16 cellular contexts compared by ENCODE assay signal in the genomic region with DNA sequence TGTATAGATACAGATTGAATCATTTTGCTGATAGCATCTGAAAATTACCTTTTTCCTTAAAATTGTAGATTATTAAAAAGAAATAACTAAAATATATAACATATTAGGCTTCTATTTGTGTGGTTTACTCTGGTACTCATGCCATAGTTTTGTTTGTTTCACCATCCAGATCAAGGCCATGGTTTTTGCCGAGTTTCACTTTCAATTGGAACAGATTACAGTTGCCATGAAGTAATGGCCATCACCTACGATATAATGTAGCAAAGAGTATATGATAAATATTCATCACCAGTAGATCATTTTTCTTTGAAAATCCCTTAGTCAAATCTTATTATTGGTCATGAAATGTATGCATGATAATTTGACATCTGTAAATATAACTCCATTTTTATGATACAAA. TPM values are rescaled to one million over a fixed set of nuclear protein-coding genes. Genes with fewer than 3 reads are reported as not detected.
DNase-seq lines count a peak whose midpoint lies in the region; ATAC-seq and TF ChIP-seq lines count a peak whose summit lies in the region.
"Had no signal": no experiment of that assay in that cellular context is flagged by ENCODE, and none has a peak within 500 bp of the region (broad histone marks: within the 10 kb centered on the region; RNA-seq: fewer than 3 reads in every experiment).

No MANE protein-coding gene starts in this region.

- POLR2A ChIA-PET in HCT116 (lab: Charles Lee): no interaction called here
- POLR2A ChIA-PET in activated CD8-positive, alpha-beta T cell treated with anti-CD3 and anti-CD28 coated beads, Interleukin-2, amount 10 ng/mL, durations not matched to agents 7 days and 5 days (lab: Charles Lee): no interaction called here
- POLR2A ChIA-PET in naive thymus-derived CD4-positive, alpha-beta T cell (lab: Charles Lee): interaction anchor here (0.7 to 6.3 kb wide), 5 partner anchors 84 to 704 kb away, joined by 3 to 56 read pairs (median 22); a partner anchor contains a TSS

- intact Hi-C loops in HCT116 (cut with micrococcal nuclease): no loop called here
- intact Hi-C loops in naive thymus-derived CD4-positive, alpha-beta T cell (cut with micrococcal nuclease): loop anchor here in 1 of 2 donors (5.0 kb wide), 1 partner anchor 42 kb away; no protein-coding TSS in a partner anchor

- BruUV-seq in HCT116 (replicated peaks; lab: Mats Ljungman, UMichigan): no TSS peak

- RAD21 ChIA-PET in HCT116 (lab: Charles Lee; ENCODE audit: low non-redundant PET in 1 of 2, low total read pairs in 2 of 2, uncharacterized antibody in 2 of 2, unreplicated experiment in 2 of 2): no interaction called here

- H3K4me1 ChIP-seq in HCT116 (ENCODE audit: control insufficient read depth in 1 of 2, insufficient read depth in 2 of 2, low read length in 2 of 2): no peaks in the 10 kb centered on the region
- H3K4me1 ChIP-seq in naive thymus-derived CD4-positive, alpha-beta T cell (ENCODE audit: control insufficient read depth in 2 of 2, insufficient read depth in 2 of 2, low read length in 2 of 2): peaks cover 9 to 13% of the 10 kb centered on the region in 2 donors

- no peaks in the 10 kb centered on the region for H4K20me1 ChIP-seq in HCT116 (ENCODE audit: insufficient read depth)

- H3K27me3 ChIP-seq in HCT116 (ENCODE audit: insufficient read depth, low read length): no peaks in the 10 kb centered on the region
- H3K27me3 ChIP-seq in naive thymus-derived CD4-positive, alpha-beta T cell (ENCODE audit: control insufficient read depth in 2 of 2, insufficient read depth in 2 of 2, low read length in 2 of 2): no peaks in the 10 kb centered on the region
- H3K27me3 ChIP-seq: upper lobe of left lung had no signal

- peaks cover 16% of the 10 kb centered on the region for H3K9me3 Mint-ChIP-seq in activated CD8-positive, alpha-beta T cell treated with anti-CD3 and anti-CD28 coated beads, Interleukin-2, amount 10 ng/mL, durations not matched to agents 7 days and 5 days (ENCODE audit: insufficient read depth)
- peaks cover 5 to 33% (median 20%) of the 10 kb centered on the region in 11 donors for H3K9me3 Mint-ChIP-seq in naive thymus-derived CD4-positive, alpha-beta T cell

- no peaks in the 10 kb centered on the region for H3K9me2 ChIP-seq in HCT116 (ENCODE audit: insufficient read depth)

- H3K79me2 ChIP-seq in HCT116 (ENCODE audit: insufficient read depth, low read length): no peaks in the 10 kb centered on the region

- peaks cover 19% of the 10 kb centered on the region for H3K36me3 Mint-ChIP-seq in activated CD8-positive, alpha-beta T cell treated with anti-CD3 and anti-CD28 coated beads, Interleukin-2, amount 10 ng/mL, durations not matched to agents 7 days and 5 days (ENCODE audit: low read depth)
- peaks cover 8 to 27% (median 18%) of the 10 kb centered on the region in 5 donors for H3K36me3 Mint-ChIP-seq in naive thymus-derived CD4-positive, alpha-beta T cell

- H3K4me3 Mint-ChIP-seq in activated CD8-positive, alpha-beta T cell treated with anti-CD3 and anti-CD28 coated beads, Interleukin-2, amount 10 ng/mL, durations not matched to agents 7 days and 5 days: no peak overlapping the region
- H3K4me3 Mint-ChIP-seq in naive thymus-derived CD4-positive, alpha-beta T cell: peak overlapping the region in 8 of 10 donors; percentile 43 to 87 (median 76)

- peaks cover 20% of the 10 kb centered on the region for H3K4me1 Mint-ChIP-seq in activated CD8-positive, alpha-beta T cell treated with anti-CD3 and anti-CD28 coated beads, Interleukin-2, amount 10 ng/mL, durations not matched to agents 7 days and 5 days (ENCODE audit: low read depth)
- peaks cover 10 to 36% (median 29%) of the 10 kb centered on the region in 7 donors for H3K4me1 Mint-ChIP-seq in naive thymus-derived CD4-positive, alpha-beta T cell

- no peak for DNase-seq in HCT116 (ENCODE audit: low read depth, low spot score)
- no peak for DNase-seq in activated CD8-positive, alpha-beta T cell treated with anti-CD3 and anti-CD28 coated beads, Interleukin-2, amount 10 ng/mL, durations not matched to agents 7 days and 5 days
- DNase-seq in naive thymus-derived CD4-positive, alpha-beta T cell: peak in 2 of 9 donors; percentile 20 to 28
- no peak for DNase-seq in NCI-H82 treated with DMSO at 0.1 percent for 48 hours (lab: John Stamatoyannopoulos, UW; ENCODE audit: unreplicated experiment)
- DNase-seq in midbrain (lab: John Stamatoyannopoulos, UW): no peak
- DNase-seq in NCI-H1048 (lab: John Stamatoyannopoulos, UW): no peak
- DNase-seq: activated CD4-positive, alpha-beta T cell treated with anti-CD3 and anti-CD28 coated beads, Interleukin-2, amount 50 U/mL, for 1 hour; activated T-cell treated with anti-CD3 and anti-CD28 coated beads, Interleukin-2, amount 50 U/mL, for 48 hours; aorta; DMS79; NCI-H1694 treated with DMSO at 0.1 percent for 48 hours; NCI-H446; stimulated activated naive B cell treated with anti-CD40 and anti-IgM and Interleukin-4, amounts not matched to agents 10 μg/mL and 1 μg/mL and 100 μg/mL, for 72 hours; upper lobe of left lung had no signal

- TF ChIP-seq POLR2A in HCT116 (IDR thresholded peaks at IDR 0.05; ENCODE audit: borderline replicate concordance, extremely low read depth, insufficient read depth, insufficient read length): no peak

- H3K27ac ChIP-seq in HCT116 (ENCODE audit: low read depth, low read length): no peak overlapping the region
- H3K27ac ChIP-seq in naive thymus-derived CD4-positive, alpha-beta T cell (ENCODE audit: low read depth, low read length): no peak overlapping the region
- H3K27ac ChIP-seq: upper lobe of left lung had no signal

- no peak overlapping the region for H3K4me3 ChIP-seq in HCT116 (replicated peaks in 1 of 2; ENCODE audit: low read depth in 1 of 2, low read length in 2 of 2)
- no peak overlapping the region for H3K4me3 ChIP-seq in naive thymus-derived CD4-positive, alpha-beta T cell (ENCODE audit: low read length)
- H3K4me3 ChIP-seq: coronary artery, upper lobe of left lung had no signal

- no peak overlapping the region for H3K27ac Mint-ChIP-seq in activated CD8-positive, alpha-beta T cell treated with anti-CD3 and anti-CD28 coated beads, Interleukin-2, amount 10 ng/mL, durations not matched to agents 7 days and 5 days
- H3K27ac Mint-ChIP-seq in naive thymus-derived CD4-positive, alpha-beta T cell: peak overlapping the region in 7 of 9 donors; percentile 11 to 91 (median 81)

- no peak overlapping the region for H3K4me2 ChIP-seq in HCT116 (ENCODE audit: low read length)

- H3K9ac ChIP-seq in HCT116 (ENCODE audit: low read length): no peak overlapping the region

- H3K9me3 ChIP-seq in HCT116 (ENCODE audit: control insufficient read depth in 1 of 2, insufficient read depth in 1 of 2, low read depth in 1 of 2, low read length in 2 of 2): no peaks in the 10 kb centered on the region
- peaks cover 0 to 8% (median 0%) of the 10 kb centered on the region in 3 experiments for H3K9me3 ChIP-seq in naive thymus-derived CD4-positive, alpha-beta T cell (ENCODE audit: control insufficient read depth in 2 of 3, low read length in 3 of 3)

- ATAC-seq in GM18858 (IDR thresholded peaks at IDR 0.05; ENCODE audit: unreplicated experiment) (peak; percentile 72), HCT116 (no peak)
- peak; percentile 72 for ATAC-seq in activated CD8-positive, alpha-beta T cell treated with anti-CD3 and anti-CD28 coated beads, Interleukin-2, amount 10 ng/mL, durations not matched to agents 7 days and 5 days
- ATAC-seq in naive thymus-derived CD4-positive, alpha-beta T cell: peak; percentile 42

- TF ChIP-seq CTCF in HCT116 (IDR thresholded peaks at IDR 0.05 in 2 of 3, conservative IDR thresholded peaks at IDR 0.05 in 1 of 3; ENCODE audit: borderline replicate concordance in 1 of 3, insufficient read depth in 1 of 3, low read depth in 2 of 3, low read length in 2 of 3): no peak

- CTCF ChIA-PET in HCT116 (lab: Charles Lee): no interaction called here
- CTCF ChIA-PET in activated CD8-positive, alpha-beta T cell treated with anti-CD3 and anti-CD28 coated beads, Interleukin-2, amount 10 ng/mL, durations not matched to agents 7 days and 5 days (lab: Charles Lee): interaction anchor here (0.7 to 6.8 kb wide), 6 partner anchors 13 to 489 kb away, joined by 3 to 104 read pairs (median 56); a partner anchor contains a TSS
- CTCF ChIA-PET in naive thymus-derived CD4-positive, alpha-beta T cell (lab: Charles Lee): interaction anchor here (1.2 to 6.6 kb wide), 5 partner anchors 83 to 197 kb away, joined by 3 to 110 read pairs (median 32); no protein-coding TSS in a partner anchor

- H3K27me3 Mint-ChIP-seq in activated CD8-positive, alpha-beta T cell treated with anti-CD3 and anti-CD28 coated beads, Interleukin-2, amount 10 ng/mL, durations not matched to agents 7 days and 5 days (ENCODE audit: low read depth): no peaks in the 10 kb centered on the region
- no peaks in the 10 kb centered on the region for H3K27me3 Mint-ChIP-seq in naive thymus-derived CD4-positive, alpha-beta T cell
- H3K27me3 Mint-ChIP-seq: stimulated activated naive B cell treated with anti-CD40 and anti-IgM and Interleukin-4, amounts not matched to agents 10 μg/mL and 1 μg/mL and 100 μg/mL, for 72 hours had no signal

- peak overlapping the region; percentile 14 for H2AFZ ChIP-seq in HCT116 (ENCODE audit: low read depth, low read length, poor library complexity, severe bottlenecking)

- H3K36me3 ChIP-seq in HCT116 (ENCODE audit: control insufficient read depth in 1 of 2, insufficient read depth in 2 of 2, low read length in 2 of 2): no peaks in the 10 kb centered on the region
- no peaks in the 10 kb centered on the region for H3K36me3 ChIP-seq in naive thymus-derived CD4-positive, alpha-beta T cell (ENCODE audit: control insufficient read depth in 2 of 3, insufficient read depth in 3 of 3, low read length in 3 of 3)
- H3K36me3 ChIP-seq: upper lobe of left lung had no signal

- no peak for TF ChIP-seq RAD21 in HCT116 (IDR thresholded peaks at IDR 0.05; ENCODE audit: low read depth)

TF ChIP-seq in HCT116, 20 proteins besides CTCF, POLR2A, EP300 and RAD21 (continues in another document):
- TF ChIP-seq EGR1 (IDR thresholded peaks at IDR 0.05; ENCODE audit: low read depth) (no peak), YY1 (IDR thresholded peaks at IDR 0.05; ENCODE audit: extremely low read depth, insufficient replicate concordance, low read depth, low read length) (no peak), EZH2 (IDR thresholded peaks at IDR 0.05) (no peak), SRF (IDR thresholded peaks at IDR 0.05; ENCODE audit: low read depth) (no peak), EZH2phosphoT487 (IDR thresholded peaks at IDR 0.05; ENCODE audit: borderline replicate concordance) (no peak), ZNF274 (IDR thresholded peaks at IDR 0.05; ENCODE audit: low read depth, low read length) (no peak)
- TF ChIP-seq, protein P1, sequence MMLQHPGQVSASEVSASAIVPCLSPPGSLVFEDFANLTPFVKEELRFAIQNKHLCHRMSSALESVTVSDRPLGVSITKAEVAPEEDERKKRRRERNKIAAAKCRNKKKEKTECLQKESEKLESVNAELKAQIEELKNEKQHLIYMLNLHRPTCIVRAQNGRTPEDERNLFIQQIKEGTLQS (IDR thresholded peaks at IDR 0.05): no peak

RNA-seq across cellular contexts. Expression of a gene that starts 11.9 kb away (rescaled TPM):
- not detected for total RNA-seq in HCT116 (2021; ENCODE audit: unreplicated experiment)
- not detected in 2 replicates for polyA plus RNA-seq in HCT116 (2012)
- not detected for total RNA-seq in activated CD8-positive, alpha-beta T cell treated with anti-CD3 and anti-CD28 coated beads, Interleukin-2, amount 10 ng/mL, durations not matched to agents 7 days and 5 days
- not detected for total RNA-seq in naive thymus-derived CD4-positive, alpha-beta T cell
- not detected for polyA plus RNA-seq in naive thymus-derived CD4-positive, alpha-beta T cell
